In genomic region chr2:86031606-86032005, GRCh38 we compare ENCODE assay signal across 19 cellular contexts.
"Had no signal": no experiment of that assay in that cellular context is flagged by ENCODE, and none has a peak within 500 bp of the region (broad histone marks: within the 10 kb centered on the region; RNA-seq: fewer than 3 reads in every experiment).

No MANE protein-coding gene starts in this region.

- H3K4me3 Mint-ChIP-seq: activated B cell treated with CpG ODN at 0.5 μM for 24 hours; activated naive CD8-positive, alpha-beta T cell; natural killer cell; T-helper 2 cell treated with Interferon-gamma antibody and Interleukin-4, amounts not matched to agents 5 μg/mL and 100 μg/mL, for 36 hours had no signal

- H3K27ac ChIP-seq: foreskin keratinocyte, left lung, right atrium auricular region, skin epidermis, thoracic aorta had no signal

- DNase-seq: activated B cell treated with CpG ODN at 0.5 μM for 24 hours; activated CD4-positive, alpha-beta T cell treated with anti-CD3 and anti-CD28 coated beads for 48 hours; cortex of kidney; effector CD8-positive, alpha-beta T cell; foreskin keratinocyte; glutamatergic neuron; hypothalamus; left lung; mammary epithelial cell; natural killer cell; nucleus accumbens; stimulated activated CD4-positive, alpha-beta T cell treated with anti-CD3 and anti-CD28 coated beads, Interleukin-4, amount 100 ng/mL, for 4 hours; stimulated activated CD8-positive, alpha-beta memory T cell treated with anti-CD3 and anti-CD28 coated beads, Interleukin-4, amount 100 ng/mL, for 48 hours; SW 1271 had no signal

- H3K9me3 Mint-ChIP-seq: activated B cell treated with CpG ODN at 0.5 μM for 24 hours; natural killer cell; T-helper 2 cell treated with Interferon-gamma antibody and Interleukin-4, amounts not matched to agents 5 μg/mL and 100 μg/mL, for 36 hours had no signal

- ATAC-seq: foreskin keratinocyte, left lung, natural killer cell had no signal

- H3K27me3 ChIP-seq: foreskin keratinocyte, left lung, right atrium auricular region had no signal

- H3K4me3 ChIP-seq: left lung, right atrium auricular region, skin epidermis, thoracic aorta had no signal

- H3K27me3 Mint-ChIP-seq: activated B cell treated with CpG ODN at 0.5 μM for 24 hours; activated naive CD8-positive, alpha-beta T cell had no signal

- H3K9me3 ChIP-seq: left lung, right atrium auricular region, thoracic aorta had no signal
